In the genomic region with DNA sequence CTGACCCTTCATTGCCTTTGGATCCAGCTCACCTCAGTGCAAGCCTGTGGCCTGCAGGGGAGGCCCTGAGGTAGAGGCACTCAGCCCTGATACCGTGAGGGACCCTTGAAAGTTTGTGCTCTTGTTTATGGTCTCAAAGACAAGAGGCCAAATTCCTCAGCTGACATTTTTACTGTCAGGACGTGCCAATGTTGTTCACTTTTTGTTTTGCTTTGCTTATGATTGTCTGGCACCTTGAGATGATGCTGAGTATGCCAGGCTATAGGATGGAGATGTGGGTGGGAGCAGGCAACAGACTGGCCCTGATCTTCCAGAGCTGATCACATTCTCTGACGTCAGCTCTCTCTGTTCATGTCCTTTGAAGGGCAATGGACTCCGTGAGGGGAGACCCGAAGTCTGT, we compare ENCODE assay signal across 1 cellular context. TPM values are rescaled to one million over a fixed set of nuclear protein-coding genes. Genes with fewer than 3 reads are reported as not detected.
"Had no signal": no experiment of that assay in that cellular context is flagged by ENCODE, and none has a peak within 500 bp of the region (broad histone marks: within the 10 kb centered on the region; RNA-seq: fewer than 3 reads in every experiment).

No MANE protein-coding gene starts in this region.

RNA-seq across cellular contexts. Expression of gene RNU1-4, which starts 36.5 kb away (rescaled TPM):
- polyA plus RNA-seq: IMR-90 had no signal
